ENCODE assay signal across 9 cellular contexts in the genomic region with DNA sequence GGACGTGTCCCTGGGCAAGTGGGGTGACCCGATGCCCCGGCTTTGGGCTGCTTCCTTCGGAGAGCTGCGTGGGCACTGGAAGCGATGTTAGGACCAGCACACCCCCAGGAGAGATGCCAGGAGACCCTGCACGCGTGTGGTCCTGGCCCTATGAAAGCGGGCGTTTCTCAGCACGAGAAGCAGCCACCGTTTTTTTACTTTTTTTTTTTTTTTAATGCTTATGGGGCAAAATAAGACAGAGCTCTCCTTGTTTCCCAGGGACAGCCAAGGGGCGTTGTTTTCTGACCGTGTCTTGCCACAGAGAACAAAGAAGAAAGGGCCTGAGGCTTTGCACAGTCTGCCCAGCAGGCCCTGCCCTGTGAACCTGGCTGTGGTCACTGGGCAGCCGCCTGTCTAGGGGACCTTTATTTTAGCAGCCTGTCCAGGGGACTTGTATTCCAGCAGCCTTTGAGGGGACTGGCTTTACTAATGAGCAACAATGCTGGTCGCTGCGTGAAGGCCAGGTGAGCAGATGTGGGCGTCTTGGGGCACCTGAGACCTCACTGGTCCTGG. TPM values are rescaled to one million over a fixed set of nuclear protein-coding genes. Genes with fewer than 3 reads are reported as not detected.
A peak's percentile ranks its signal among the peaks of the same experiment; 100 is the strongest.
DNase-seq lines count a peak whose midpoint lies in the region; ATAC-seq, FAIRE-seq and TF ChIP-seq lines count a peak whose summit lies in the region.
"Had no signal": no experiment of that assay in that cellular context is flagged by ENCODE, and none has a peak within 500 bp of the region (broad histone marks: within the 10 kb centered on the region; RNA-seq: fewer than 3 reads in every experiment).

No MANE protein-coding gene starts in this region.

- peak overlapping the region; percentile 71 for H3K9ac ChIP-seq in GM12878 (ENCODE audit: control insufficient read depth, insufficient read depth, low read length)

- intact Hi-C loops in heart right ventricle (cut with DNase I), result no loop called here
- intact Hi-C loops in Right ventricle myocardium superior (cut with DNase I), result no loop called here
- intact Hi-C loops in GM12878 (cut with micrococcal nuclease; ENCODE audit: unreplicated experiment), result no loop called here
- intact Hi-C loops in vagina (cut with DNase I), result no loop called here

- H3K4me1 ChIP-seq in heart right ventricle (peaks cover 7 to 36% (median 31%) of the 10 kb centered on the region in 9 donors), GM12878 (ENCODE audit: control insufficient read depth, insufficient read depth, low read length) (peaks cover 18% of the 10 kb centered on the region), vagina (peaks cover 37% of the 10 kb centered on the region)

- no peak for TF ChIP-seq CTCF in heart right ventricle (IDR thresholded peaks at IDR 0.05)
- TF ChIP-seq CTCF in GM12878 (IDR thresholded peaks at IDR 0.05 in 2 of 3, conservative IDR thresholded peaks at IDR 0.05 in 1 of 3; ENCODE audit: control insufficient read depth in 2 of 3, extremely low read depth in 1 of 3, insufficient read depth in 1 of 3, low read depth in 3 of 3, low read length in 3 of 3), result no peak
- no peak for TF ChIP-seq CTCF in vagina (IDR thresholded peaks at IDR 0.05)

- peaks cover 20% of the 10 kb centered on the region for H3K79me2 ChIP-seq in GM12878 (ENCODE audit: control insufficient read depth, insufficient read depth, low read length)

- BruUV-seq in GM12878 (replicated peaks; lab: Mats Ljungman, UMichigan), result no TSS peak

- CTCF ChIA-PET in GM12878 (lab: Yijun Ruan, JAX), result interaction anchor here (0.7 to 1.8 kb wide), 5 partner anchors 10 to 157 kb away, joined by 3 to 9 read pairs (median 3); partner anchors contain the start of gene MRPL12

- no peak for FAIRE-seq in GM12878 (lab: Jason Lieb, UNC)
- FAIRE-seq: endometrium had no signal

- WGBS in heart right ventricle, 2 donors, result 44 to 45% methylated on average over 18 of the region's 18 CpGs
- WGBS in GM12878 (ENCODE audit: insufficient coverage, insufficient replicate concordance, low lambda C conversion rate, missing lambda C conversion rate), result 70% methylated on average over 18 of the region's 18 CpGs

- in situ Hi-C loops in GM12878 (cut with MboI), result no loop called here

- TF ChIP-seq POLR2A in GM12878 (IDR thresholded peaks at IDR 0.05; ENCODE audit: low read depth, low read length), result no peak
- no peak for TF ChIP-seq POLR2A in vagina (IDR thresholded peaks at IDR 0.05)

- peaks cover 0 to 9% (median 0%) of the 10 kb centered on the region in 9 donors for H3K36me3 ChIP-seq in heart right ventricle
- peaks cover 4 to 6% of the 10 kb centered on the region in 2 experiments; a peak in 3 of 4 replicates for H3K36me3 ChIP-seq in GM12878 (ENCODE audit: control insufficient read depth in 2 of 2, insufficient read depth in 2 of 2, low read length in 1 of 2)
- no peaks in the 10 kb centered on the region for H3K36me3 ChIP-seq in vagina

- peak overlapping the region; percentile 60 for H3K4me2 ChIP-seq in GM12878 (ENCODE audit: control insufficient read depth, insufficient read depth)

- RAD21 ChIA-PET in GM12878 (lab: Charles Lee; ENCODE audit: unreplicated experiment), result no interaction called here

- no peak for TF ChIP-seq EP300 in GM12878 (IDR thresholded peaks at IDR 0.05; ENCODE audit: borderline replicate concordance in 1 of 2, control insufficient read depth in 1 of 2, low read depth in 2 of 2, low read length in 2 of 2)

- H3K4me3 ChIP-seq in heart right ventricle (peak overlapping the region in 9 of 10 donors; percentile 68 to 87 (median 80)), GM12878 (peak overlapping the region; percentile 89), vagina (peak overlapping the region; percentile 82 to 93)

- peak overlapping the region in 2 of 10 donors; percentile 19 to 40 for H3K27ac ChIP-seq in heart right ventricle
- H3K27ac ChIP-seq in GM12878 (ENCODE audit: control insufficient read depth, insufficient read depth), result no peak overlapping the region
- no peak overlapping the region for H3K27ac ChIP-seq in vagina

- no peaks in the 10 kb centered on the region for H3K9me3 ChIP-seq in heart right ventricle
- no peaks in the 10 kb centered on the region for H3K9me3 ChIP-seq in GM12878 (replicated peaks; ENCODE audit: control insufficient read depth, insufficient read depth, low read length)
- H3K9me3 ChIP-seq in vagina, result no peaks in the 10 kb centered on the region

- H3K27me3 ChIP-seq in heart right ventricle (no peaks in the 10 kb centered on the region), GM12878 (replicated peaks in 1 of 2; ENCODE audit: control insufficient read depth in 2 of 2, insufficient read depth in 2 of 2, low read length in 1 of 2) (no peaks in the 10 kb centered on the region), vagina (no peaks in the 10 kb centered on the region)

- H4K20me1 ChIP-seq in GM12878 (ENCODE audit: control insufficient read depth, insufficient read depth), result no peaks in the 10 kb centered on the region

- TF ChIP-seq RAD21 in GM12878 (IDR thresholded peaks at IDR 0.05; ENCODE audit: insufficient read depth, low read depth, low read length), result no peak

- H2AFZ ChIP-seq in GM12878 (ENCODE audit: control insufficient read depth, low read depth, low read length), result no peak overlapping the region

- POLR2A ChIA-PET in GM12878 (lab: Charles Lee), result interaction anchor here (1.4 to 1.5 kb wide), 2 partner anchors 10 to 254 kb away, joined by 3 to 4 read pairs; partner anchors contain the start of gene MRPL12

- ATAC-seq in heart right ventricle (no peak), Right ventricle myocardium superior (ENCODE audit: poor library complexity) (no peak), GM12878 (no peak), GM18502 (IDR thresholded peaks at IDR 0.05; ENCODE audit: poor library complexity, unreplicated experiment) (no peak)

- DNase-seq in heart right ventricle (no peak), Right ventricle myocardium superior (no peak), GM12878 (ENCODE audit: low read depth, low spot score) (no peak), medulla oblongata (ENCODE audit: extremely low spot score) (peak; percentile 50), vagina (ENCODE audit: extremely low spot score in 2 of 2) (no peak), NOMO-1 treated with DMSO at 0.1 percent for 48 hours (lab: John Stamatoyannopoulos, UW; ENCODE audit: unreplicated experiment) (no peak), occipital lobe (lab: John Stamatoyannopoulos, UW) (no peak)

- SMC1A ChIA-PET in GM12878 (lab: Charles Lee; ENCODE audit: uncharacterized antibody, unreplicated experiment), result interaction anchor here (0.8 to 1.3 kb wide), 2 partner anchors 30 to 132 kb away, joined by 3 read pairs; no protein-coding TSS in a partner anchor

RNA-seq across cellular contexts. Expression of gene SLC25A10, which starts 1.0 kb away (rescaled TPM):
- total RNA-seq in heart right ventricle, result 10 to 100 TPM in 2 of 10 donors, 1 to 10 TPM in 8; 6.7 to 10.5 (median 9.1) TPM
- 10 to 100 TPM; 11.7 to 14.6 TPM for polyA plus RNA-seq in heart right ventricle
- total RNA-seq in Right ventricle myocardium superior, result 7.0 TPM
- 9.2 and 29.9 TPM in 2 replicates for total RNA-seq in GM12878 (2013; cell fraction: nucleolus; rRNA removed)
- total RNA-seq in GM12878 (2014; rRNA removed), result 50.1 and 52.6 TPM in 2 replicates
- total RNA-seq in GM12878 (2014; rRNA removed; fragmentation: Illumina TruSeq; extraction: Trizol), result 9.3 and 11.6 TPM in 2 replicates
- total RNA-seq in GM12878 (2021), result 38.5 and 41.7 TPM in 2 replicates
- polyA plus RNA-seq in GM12878 (2011; ENCODE audit: low read depth), result 4.1 TPM
- polyA plus RNA-seq in GM12878 (2011; rRNA removed), result 2.7 and 10.2 TPM in 2 replicates
- 18.6 and 24.8 TPM in 2 replicates for polyA plus RNA-seq in GM12878 (2011; cell fraction: cytosol; rRNA removed)
- 34.2 and 50.1 TPM in 2 replicates for polyA plus RNA-seq in GM12878 (2011; cell fraction: nucleus; rRNA removed)
- polyA plus RNA-seq in GM12878 (2012), result 12.3 and 12.9 TPM in 2 replicates
- 1.1 and 11.6 TPM in 2 replicates for polyA plus RNA-seq in GM12878 (2014; fragmentation: Illumina TruSeq; extraction: Trizol)
- polyA plus RNA-seq in GM12878 (2014; fragmentation: Nextera tagmentation; extraction: Ambion mirVana), result 1 to 10 TPM in 1 of 2 experiments, under 1 TPM in 1; 0.11 to 1.4 TPM
- 33.0 and 43.1 TPM in 2 replicates for polyA plus RNA-seq in GM12878 (2014; rRNA removed)
- 10 to 100 TPM; 68.6 to 72.7 TPM for polyA plus RNA-seq in GM12878 (2016; fragmentation: Nextera tagmentation; extraction: Ambion mirVana)
- 4.9 and 12.2 TPM in 2 replicates for polyA minus RNA-seq in GM12878 (2011; rRNA and poly(A)+ RNA removed)
- 3.6 and 6.1 TPM in 2 replicates for polyA minus RNA-seq in GM12878 (2011; cell fraction: cytosol; rRNA and poly(A)+ RNA removed)
- 6.2 and 15.2 TPM in 2 replicates for polyA minus RNA-seq in GM12878 (2011; cell fraction: nucleus; rRNA and poly(A)+ RNA removed)
- total RNA-seq in vagina, result 2.9 TPM
- total RNA-seq in occipital lobe, result 4.2 TPM

RNA-seq across cellular contexts. Expression of gene MRPL12, which starts 9.9 kb away (rescaled TPM):
- total RNA-seq in heart right ventricle (100 to 1,000 TPM; 105 to 216 (median 134) TPM), Right ventricle myocardium superior (173 TPM), GM12878 (2014; rRNA removed) (115 and 157 TPM in 2 replicates), GM12878 (2014; rRNA removed; fragmentation: Illumina TruSeq; extraction: Trizol) (37.5 and 42.7 TPM in 2 replicates), GM12878 (2021) (163 and 169 TPM in 2 replicates), vagina (77.3 TPM), occipital lobe (4.7 TPM)
- polyA plus RNA-seq in heart right ventricle (100 to 1,000 TPM; 409 to 533 TPM), GM12878 (2011; rRNA removed) (50.4 and 77.8 TPM in 2 replicates), GM12878 (2014; fragmentation: Illumina TruSeq; extraction: Trizol) (28.4 and 67.3 TPM in 2 replicates), GM12878 (2014; fragmentation: Nextera tagmentation; extraction: Ambion mirVana) (1 to 10 TPM; 1.3 to 4.5 TPM), GM12878 (2014; rRNA removed) (269 and 299 TPM in 2 replicates), GM12878 (2016; fragmentation: Nextera tagmentation; extraction: Ambion mirVana) (100 to 1,000 TPM; 235 to 247 TPM)
- total RNA-seq in GM12878 (2013; cell fraction: nucleolus; rRNA removed), result 8.8 and 10.1 TPM in 2 replicates
- 20.7 TPM for polyA plus RNA-seq in GM12878 (2011; ENCODE audit: low read depth)
- 118 and 173 TPM in 2 replicates for polyA plus RNA-seq in GM12878 (2011; cell fraction: cytosol; rRNA removed)
- polyA plus RNA-seq in GM12878 (2011; cell fraction: nucleus; rRNA removed), result 63.4 and 87.9 TPM in 2 replicates
- polyA plus RNA-seq in GM12878 (2012), result 61.5 and 76.2 TPM in 2 replicates
- 25.1 and 41.4 TPM in 2 replicates for polyA minus RNA-seq in GM12878 (2011; rRNA and poly(A)+ RNA removed)
- 26.9 and 29.7 TPM in 2 replicates for polyA minus RNA-seq in GM12878 (2011; cell fraction: cytosol; rRNA and poly(A)+ RNA removed)
- 6.0 and 18.1 TPM in 2 replicates for polyA minus RNA-seq in GM12878 (2011; cell fraction: nucleus; rRNA and poly(A)+ RNA removed)

RNA-seq across cellular contexts. Expression of gene HGS, which starts 29.3 kb away (rescaled TPM):
- total RNA-seq in heart right ventricle (10 to 100 TPM; 33.1 to 53.7 (median 37.8) TPM), Right ventricle myocardium superior (34.5 TPM), GM12878 (2014; rRNA removed) (41.4 and 59.5 TPM in 2 replicates), GM12878 (2014; rRNA removed; fragmentation: Illumina TruSeq; extraction: Trizol) (23.2 and 29.3 TPM in 2 replicates), GM12878 (2021) (58.0 and 85.6 TPM in 2 replicates), vagina (72.9 TPM), occipital lobe (37.6 TPM)
- polyA plus RNA-seq in heart right ventricle (100 to 1,000 TPM in 1 of 2 donors, 10 to 100 TPM in 1; 83.0 to 102 TPM), GM12878 (2011; rRNA removed) (23.5 and 40.1 TPM in 2 replicates), GM12878 (2014; fragmentation: Illumina TruSeq; extraction: Trizol) (29.2 and 51.0 TPM in 2 replicates), GM12878 (2014; fragmentation: Nextera tagmentation; extraction: Ambion mirVana) (1 to 10 TPM; 2.2 to 3.7 TPM), GM12878 (2014; rRNA removed) (75.4 and 94.8 TPM in 2 replicates), GM12878 (2016; fragmentation: Nextera tagmentation; extraction: Ambion mirVana) (10 to 100 TPM; 59.9 to 69.3 TPM)
- 118 and 143 TPM in 2 replicates for total RNA-seq in GM12878 (2013; cell fraction: nucleolus; rRNA removed)
- 26.6 TPM for polyA plus RNA-seq in GM12878 (2011; ENCODE audit: low read depth)
- 34.2 and 50.9 TPM in 2 replicates for polyA plus RNA-seq in GM12878 (2011; cell fraction: cytosol; rRNA removed)
- polyA plus RNA-seq in GM12878 (2011; cell fraction: nucleus; rRNA removed), result 518 and 543 TPM in 2 replicates
- 54.1 and 64.4 TPM in 2 replicates for polyA plus RNA-seq in GM12878 (2012)
- 42.9 and 44.6 TPM in 2 replicates for polyA minus RNA-seq in GM12878 (2011; rRNA and poly(A)+ RNA removed)
- polyA minus RNA-seq in GM12878 (2011; cell fraction: cytosol; rRNA and poly(A)+ RNA removed), result 22.3 and 29.3 TPM in 2 replicates
- polyA minus RNA-seq in GM12878 (2011; cell fraction: nucleus; rRNA and poly(A)+ RNA removed), result 49.6 and 81.2 TPM in 2 replicates

RNA-seq across cellular contexts. Expression of gene ARL16, which starts 29.5 kb away (rescaled TPM):
- total RNA-seq in heart right ventricle (10 to 100 TPM; 11.1 to 19.1 (median 15.7) TPM), Right ventricle myocardium superior (11.9 TPM), GM12878 (2014; rRNA removed) (41.9 and 42.1 TPM in 2 replicates), GM12878 (2014; rRNA removed; fragmentation: Illumina TruSeq; extraction: Trizol) (21.0 and 22.1 TPM in 2 replicates), GM12878 (2021) (18.6 and 25.6 TPM in 2 replicates), vagina (24.1 TPM), occipital lobe (34.0 TPM)
- polyA plus RNA-seq in heart right ventricle (10 to 100 TPM; 29.1 to 41.2 TPM), GM12878 (2011; rRNA removed) (26.8 and 34.3 TPM in 2 replicates), GM12878 (2014; fragmentation: Illumina TruSeq; extraction: Trizol) (15.9 and 27.4 TPM in 2 replicates), GM12878 (2014; fragmentation: Nextera tagmentation; extraction: Ambion mirVana) (10 to 100 TPM in 1 of 2 experiments, 1 to 10 TPM in 1; 4.7 to 20.8 TPM), GM12878 (2014; rRNA removed) (43.6 and 44.5 TPM in 2 replicates), GM12878 (2016; fragmentation: Nextera tagmentation; extraction: Ambion mirVana) (10 to 100 TPM; 46.5 to 47.6 TPM)
- 16.5 and 20.3 TPM in 2 replicates for total RNA-seq in GM12878 (2013; cell fraction: nucleolus; rRNA removed)
- 29.5 TPM for polyA plus RNA-seq in GM12878 (2011; ENCODE audit: low read depth)
- 45.5 and 56.7 TPM in 2 replicates for polyA plus RNA-seq in GM12878 (2011; cell fraction: cytosol; rRNA removed)
- 15.8 and 23.1 TPM in 2 replicates for polyA plus RNA-seq in GM12878 (2011; cell fraction: nucleus; rRNA removed)
- 24.6 and 26.5 TPM in 2 replicates for polyA plus RNA-seq in GM12878 (2012)
- 12.5 and 18.9 TPM in 2 replicates for polyA minus RNA-seq in GM12878 (2011; rRNA and poly(A)+ RNA removed)
- 5.9 and 7.2 TPM in 2 replicates for polyA minus RNA-seq in GM12878 (2011; cell fraction: cytosol; rRNA and poly(A)+ RNA removed)
- polyA minus RNA-seq in GM12878 (2011; cell fraction: nucleus; rRNA and poly(A)+ RNA removed), result 6.4 and 10.4 TPM in 2 replicates

RNA-seq across cellular contexts. Expression of gene CCDC137, which starts 46.5 kb away (rescaled TPM):
- 1 to 10 TPM; 3.4 to 9.7 (median 5.4) TPM for total RNA-seq in heart right ventricle
- 10 to 100 TPM; 11.3 to 14.4 TPM for polyA plus RNA-seq in heart right ventricle
- total RNA-seq in Right ventricle myocardium superior, result 4.8 TPM
- total RNA-seq in GM12878 (2013; cell fraction: nucleolus; rRNA removed), result 8.0 and 8.8 TPM in 2 replicates
- total RNA-seq in GM12878 (2014; rRNA removed), result 21.9 and 23.3 TPM in 2 replicates
- 18.3 and 19.6 TPM in 2 replicates for total RNA-seq in GM12878 (2014; rRNA removed; fragmentation: Illumina TruSeq; extraction: Trizol)
- total RNA-seq in GM12878 (2021), result 32.0 and 35.1 TPM in 2 replicates
- 5.7 TPM for polyA plus RNA-seq in GM12878 (2011; ENCODE audit: low read depth)
- polyA plus RNA-seq in GM12878 (2011; rRNA removed), result 7.7 and 13.7 TPM in 2 replicates
- polyA plus RNA-seq in GM12878 (2011; cell fraction: cytosol; rRNA removed), result 12.6 and 24.0 TPM in 2 replicates
- 26.3 and 30.0 TPM in 2 replicates for polyA plus RNA-seq in GM12878 (2011; cell fraction: nucleus; rRNA removed)
- polyA plus RNA-seq in GM12878 (2012), result 16.2 and 24.2 TPM in 2 replicates
- 20.9 and 32.6 TPM in 2 replicates for polyA plus RNA-seq in GM12878 (2014; fragmentation: Illumina TruSeq; extraction: Trizol)
- polyA plus RNA-seq in GM12878 (2014; fragmentation: Nextera tagmentation; extraction: Ambion mirVana), result 1 to 10 TPM; 2.2 to 5.1 TPM
- 33.8 and 39.3 TPM in 2 replicates for polyA plus RNA-seq in GM12878 (2014; rRNA removed)
- polyA plus RNA-seq in GM12878 (2016; fragmentation: Nextera tagmentation; extraction: Ambion mirVana), result 10 to 100 TPM; 44.6 to 45.4 TPM
- polyA minus RNA-seq in GM12878 (2011; rRNA and poly(A)+ RNA removed), result 3.0 and 4.8 TPM in 2 replicates
- 5.2 and 6.8 TPM in 2 replicates for polyA minus RNA-seq in GM12878 (2011; cell fraction: cytosol; rRNA and poly(A)+ RNA removed)
- polyA minus RNA-seq in GM12878 (2011; cell fraction: nucleus; rRNA and poly(A)+ RNA removed), result 3.4 and 11.5 TPM in 2 replicates
- total RNA-seq in vagina, result 13.8 TPM
- total RNA-seq in occipital lobe, result 3.9 TPM
